ENCODE assay signal across 24 cellular contexts in the genomic region with DNA sequence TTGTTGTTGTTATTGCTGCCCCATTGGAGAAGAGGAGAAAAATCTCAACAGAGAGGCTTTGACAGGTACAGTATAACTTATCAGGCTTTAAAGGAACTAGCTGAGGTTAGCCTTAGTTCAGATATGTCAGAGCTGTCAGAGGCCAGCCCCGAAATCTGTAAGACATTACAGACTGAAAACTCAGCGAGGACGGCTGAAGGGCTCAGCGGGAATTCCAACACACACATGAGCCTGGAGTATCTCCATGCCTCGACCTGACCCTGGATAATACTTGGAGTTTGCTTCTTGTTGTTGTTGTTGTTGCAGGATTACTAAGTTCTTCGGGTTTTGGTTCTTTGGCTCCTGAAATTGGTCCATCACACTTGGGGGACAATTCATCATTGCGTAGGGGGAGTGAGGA.
DNase-seq lines count a peak whose midpoint lies in the region; ATAC-seq and TF ChIP-seq lines count a peak whose summit lies in the region.
"Had no signal": no experiment of that assay in that cellular context is flagged by ENCODE, and none has a peak within 500 bp of the region (broad histone marks: within the 10 kb centered on the region; RNA-seq: fewer than 3 reads in every experiment).

No MANE protein-coding gene starts in this region.

- H3K27me3 Mint-ChIP-seq in nephron (ENCODE audit: low read depth): peaks cover 3% of the 10 kb centered on the region

- no peaks in the 10 kb centered on the region for H3K9me3 Mint-ChIP-seq in nephron
- H3K9me3 Mint-ChIP-seq: CD4-positive, alpha-beta memory T cell; CD4-positive, CD25-positive, alpha-beta regulatory T cell; CD8-positive, alpha-beta memory T cell had no signal

- 45 to 49% methylated on average over 7 of the region's 7 CpGs for WGBS in heart right ventricle, 2 donors
- 89% methylated on average over 7 of the region's 7 CpGs for WGBS in esophagus muscularis mucosa

- H3K27ac ChIP-seq in heart right ventricle (no peak overlapping the region), esophagus muscularis mucosa (replicated peaks in 1 of 4) (no peak overlapping the region)
- H3K27ac ChIP-seq: BLaER1 had no signal

- intact Hi-C loops in left cardiac atrium (cut with DNase I) (no loop called here), heart right ventricle (cut with DNase I) (loop anchor here in 3 of 10 donors (10.0 kb wide), 3 partner anchors 257 to 667 kb away; a partner anchor contains a TSS), esophagus muscularis mucosa (cut with DNase I) (loop anchor here (5.0 kb wide), 1 partner anchor 50 kb away; no protein-coding TSS in a partner anchor)

- peaks cover 0 to 9% (median 0%) of the 10 kb centered on the region in 9 donors for H3K4me1 ChIP-seq in heart right ventricle
- peaks cover 0 to 18% (median 12%) of the 10 kb centered on the region in 4 donors for H3K4me1 ChIP-seq in esophagus muscularis mucosa
- H3K4me1 ChIP-seq: BE2C, BLaER1 had no signal

- peak overlapping the region in 2 of 3 experiments; percentile 31 to 34 for H3K27ac Mint-ChIP-seq in nephron
- H3K27ac Mint-ChIP-seq: CD4-positive, CD25-positive, alpha-beta regulatory T cell; CD8-positive, alpha-beta memory T cell had no signal

- no peaks in the 10 kb centered on the region for H3K9me3 ChIP-seq in heart right ventricle
- H3K9me3 ChIP-seq in esophagus muscularis mucosa: no peaks in the 10 kb centered on the region
- H3K9me3 ChIP-seq: BE2C, BLaER1 had no signal

- TF ChIP-seq POLR2A in esophagus muscularis mucosa (IDR thresholded peaks at IDR 0.05; ENCODE audit: low read depth): no peak

- no peaks in the 10 kb centered on the region for H3K36me3 ChIP-seq in heart right ventricle
- H3K36me3 ChIP-seq in esophagus muscularis mucosa: no peaks in the 10 kb centered on the region
- H3K36me3 ChIP-seq: BE2C, BLaER1 had no signal

- H3K4me1 Mint-ChIP-seq in nephron: peaks cover 42% of the 10 kb centered on the region
- H3K4me1 Mint-ChIP-seq: CD14-positive monocyte; CD4-positive, alpha-beta memory T cell; CD4-positive, CD25-positive, alpha-beta regulatory T cell; CD8-positive, alpha-beta memory T cell had no signal

- no peak overlapping the region for H3K4me3 ChIP-seq in heart right ventricle
- H3K4me3 ChIP-seq in esophagus muscularis mucosa: no peak overlapping the region
- H3K4me3 ChIP-seq: BLaER1, GM12878 had no signal

- H3K36me3 Mint-ChIP-seq in nephron (ENCODE audit: low read depth): no peaks in the 10 kb centered on the region
- H3K36me3 Mint-ChIP-seq: CD14-positive monocyte; CD4-positive, alpha-beta memory T cell; CD4-positive, CD25-positive, alpha-beta regulatory T cell; CD8-positive, alpha-beta memory T cell had no signal

- no peaks in the 10 kb centered on the region for H3K27me3 ChIP-seq in heart right ventricle
- no peaks in the 10 kb centered on the region for H3K27me3 ChIP-seq in esophagus muscularis mucosa
- H3K27me3 ChIP-seq: BE2C, BLaER1 had no signal

- TF ChIP-seq EP300 in esophagus muscularis mucosa (IDR thresholded peaks at IDR 0.05): no peak

- peak; percentile 11 to 23 for ATAC-seq in left cardiac atrium
- ATAC-seq in heart right ventricle: no peak
- no peak for ATAC-seq in GM19035 (IDR thresholded peaks at IDR 0.05; ENCODE audit: unreplicated experiment)
- ATAC-seq: GM12878 had no signal

- peak overlapping the region in 1 of 3 experiments; percentile 3 for H3K4me3 Mint-ChIP-seq in nephron
- H3K4me3 Mint-ChIP-seq: CD14-positive monocyte; CD4-positive, alpha-beta memory T cell; CD4-positive, CD25-positive, alpha-beta regulatory T cell; CD8-positive, alpha-beta memory T cell had no signal

- no peak for DNase-seq in left cardiac atrium
- no peak for DNase-seq in heart right ventricle
- peak; percentile 60 for DNase-seq in esophagus muscularis mucosa (ENCODE audit: extremely low spot score)
- DNase-seq in amygdala (lab: John Stamatoyannopoulos, UW): no peak
- DNase-seq: 8988T; ACHN; BE2C; C1 segment of cervical spinal cord; CD4-positive, alpha-beta memory T cell; CD4-positive, CD25-positive, alpha-beta regulatory T cell; CD8-positive, alpha-beta memory T cell; COR-L47; DMS 273 treated with DMSO at 0.1 percent for 48 hours; DMS153; DMS53; DMS79; DND-41; EL; GDM1 had no signal

- no peak for TF ChIP-seq CTCF in heart right ventricle (IDR thresholded peaks at IDR 0.05)
- no peak for TF ChIP-seq CTCF in esophagus muscularis mucosa (IDR thresholded peaks at IDR 0.05)
- no peak for TF ChIP-seq CTCF in nephron (IDR thresholded peaks at IDR 0.05; ENCODE audit: unreplicated experiment in 3 of 3)

Comparison
In these comparisons a context has a peak if more than half of its experiments do, and no peak if none do; other contexts are left out.
1. ATAC-seq: peak in left cardiac atrium (2 of 2); none in heart right ventricle (0 of 8) and GM19035 (single experiment).